Comparison of ENCODE assay signal across 10 cellular contexts in the genomic region with DNA sequence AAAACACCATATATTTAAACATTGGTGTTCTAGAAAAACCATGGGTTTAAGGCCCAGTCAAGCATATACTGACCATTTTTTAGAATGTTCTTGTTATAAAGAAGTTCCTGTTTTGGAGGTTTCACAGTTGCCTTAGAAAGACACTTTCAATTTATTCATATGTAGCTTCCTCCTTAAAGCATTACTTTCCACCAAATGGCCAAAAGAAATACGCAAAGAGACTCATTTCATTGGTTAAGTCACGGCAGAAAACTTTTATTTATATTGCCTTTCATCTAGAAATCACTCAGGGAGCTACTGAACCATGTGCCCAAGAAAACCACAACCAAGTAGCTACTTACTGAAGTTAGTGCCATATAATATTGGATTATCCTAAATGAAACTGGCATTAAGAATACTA. TPM values are rescaled to one million over a fixed set of nuclear protein-coding genes. Genes with fewer than 3 reads are reported as not detected.
A peak's percentile ranks its signal among the peaks of the same experiment; 100 is the strongest.
DNase-seq lines count a peak whose midpoint lies in the region; ATAC-seq and TF ChIP-seq lines count a peak whose summit lies in the region.
"Had no signal": no experiment of that assay in that cellular context is flagged by ENCODE, and none has a peak within 500 bp of the region (broad histone marks: within the 10 kb centered on the region; RNA-seq: fewer than 3 reads in every experiment).

No MANE protein-coding gene starts in this region.

- no peak overlapping the region for H3K4me3 ChIP-seq in left lung
- H3K4me3 ChIP-seq: right lobe of liver had no signal

- no peaks in the 10 kb centered on the region for H3K9me3 Mint-ChIP-seq in endothelial cell (ENCODE audit: unreplicated experiment)

- no peak overlapping the region for H3K27ac Mint-ChIP-seq in endothelial cell (ENCODE audit: unreplicated experiment)

- H3K36me3 ChIP-seq in left lung: no peaks in the 10 kb centered on the region
- H3K36me3 ChIP-seq: right lobe of liver had no signal

- no peak for DNase-seq in left lung
- DNase-seq in endothelial cell (ENCODE audit: low spot score): no peak
- DNase-seq in NCI-H1436 (lab: John Stamatoyannopoulos, UW): no peak
- DNase-seq in OCI-M2 (lab: John Stamatoyannopoulos, UW; ENCODE audit: unreplicated experiment): no peak
- no peak for DNase-seq in HCEC 1CT
- DNase-seq: right lobe of liver had no signal

- no peaks in the 10 kb centered on the region for H3K9me3 ChIP-seq in left lung
- H3K9me3 ChIP-seq: right lobe of liver had no signal

- ATAC-seq in GM18858 (IDR thresholded peaks at IDR 0.05; ENCODE audit: unreplicated experiment) (peak; percentile 93), GM21576 (IDR thresholded peaks at IDR 0.05; ENCODE audit: unreplicated experiment) (peak; percentile 96), HG03378 (IDR thresholded peaks at IDR 0.05; ENCODE audit: unreplicated experiment) (peak; percentile 97), left lung (peak; percentile 30)

- TF ChIP-seq CTCF in left lung (IDR thresholded peaks at IDR 0.05): no peak
- no peak for TF ChIP-seq CTCF in endothelial cell (IDR thresholded peaks at IDR 0.05; ENCODE audit: unreplicated experiment)

- H3K4me3 Mint-ChIP-seq in endothelial cell (ENCODE audit: unreplicated experiment): no peak overlapping the region

- no peak overlapping the region for H3K27ac ChIP-seq in left lung
- H3K27ac ChIP-seq: right lobe of liver had no signal

- no peaks in the 10 kb centered on the region for H3K27me3 ChIP-seq in left lung
- H3K27me3 ChIP-seq: right lobe of liver had no signal

- H3K36me3 Mint-ChIP-seq in endothelial cell (ENCODE audit: low read depth, unreplicated experiment): no peaks in the 10 kb centered on the region

- intact Hi-C loops in left lung (cut with DNase I): no loop called here

- peaks cover 0 to 4% of the 10 kb centered on the region in 2 donors for H3K4me1 ChIP-seq in left lung
- H3K4me1 ChIP-seq: right lobe of liver had no signal

- H3K4me1 Mint-ChIP-seq in endothelial cell (ENCODE audit: unreplicated experiment): no peaks in the 10 kb centered on the region

- peaks cover 2% of the 10 kb centered on the region for H3K27me3 Mint-ChIP-seq in endothelial cell (ENCODE audit: unreplicated experiment)

RNA-seq across cellular contexts. Expression of a gene that starts 40.0 kb away (rescaled TPM):
- under 1 TPM; 0.06 to 0.24 TPM for total RNA-seq in left lung
- total RNA-seq in endothelial cell (ENCODE audit: unreplicated experiment): not detected
- total RNA-seq: kidney epithelial cell had no signal

Comparison
In these comparisons a context has a peak if more than half of its experiments do, and no peak if none do; other contexts are left out.
1. ATAC-seq: peak in every context shown above with its lines; median percentile 97 in HG03378; 96 in GM21576; 93 in GM18858; 30 in left lung.